In the genomic region with DNA sequence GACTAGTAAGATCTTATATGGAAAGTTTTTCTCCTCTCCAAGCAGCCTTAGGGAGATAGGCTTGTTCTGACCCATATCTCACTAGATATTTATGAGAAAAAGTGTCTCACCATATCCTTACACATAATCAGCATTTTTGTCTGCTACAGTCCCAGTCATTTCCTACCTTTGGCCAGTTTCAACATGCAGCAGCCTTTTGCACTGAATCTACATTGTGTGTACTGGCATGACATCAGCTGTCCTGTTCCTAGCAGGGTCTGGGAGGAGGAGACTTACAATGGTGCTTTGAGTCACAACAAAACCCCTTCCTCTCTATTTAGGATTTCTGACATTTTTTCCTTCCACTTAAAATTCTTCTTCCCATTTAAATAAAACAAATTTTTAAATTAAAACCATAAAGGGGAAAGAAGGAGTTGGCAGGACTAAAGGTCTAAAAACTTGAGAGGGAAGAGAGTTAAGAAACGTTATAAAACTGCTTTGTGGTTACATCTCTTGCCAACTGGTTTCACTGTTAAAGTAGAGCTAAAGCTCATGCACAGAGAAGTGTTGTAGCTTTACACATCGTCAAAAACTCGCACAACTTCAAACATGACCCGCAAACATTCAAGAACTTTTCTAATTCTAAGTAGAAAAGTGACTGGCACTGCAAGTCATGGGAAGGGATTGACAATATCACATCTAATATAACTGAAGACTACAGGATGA, we compare ENCODE assay signal across 1 cellular context.
TF ChIP-seq lines count a peak whose summit lies in the region.

No MANE protein-coding gene starts in this region.

TF ChIP-seq in GM12878, 131 proteins besides CTCF, POLR2A, EP300 and RAD21 (continued from another document and continues in another):
- TF ChIP-seq SREBF1 (IDR thresholded peaks at IDR 0.05; ENCODE audit: low read length) (no peak), CBFB (IDR thresholded peaks at IDR 0.05; ENCODE audit: low read depth) (peak; percentile 46; the same call in 1 of the 2 replicates), TAF1 (IDR thresholded peaks at IDR 0.05; ENCODE audit: borderline replicate concordance, low read depth, low read length) (0 out of 2 replicates have a peak, but pooled peaks have one; percentile 14), SMAD5 (IDR thresholded peaks at IDR 0.05; ENCODE audit: low read depth) (no peak), HDGF (IDR thresholded peaks at IDR 0.05) (no peak), CBX5 (IDR thresholded peaks at IDR 0.05; ENCODE audit: low read depth) (0 out of 2 replicates have a peak, but pooled peaks have one; percentile 28), MEF2B (IDR thresholded peaks at IDR 0.05; ENCODE audit: partially characterized antibody, poor library complexity, severe bottlenecking) (no peak), KDM1A (IDR thresholded peaks at IDR 0.05; ENCODE audit: borderline replicate concordance) (no peak), GATAD2B (conservative IDR thresholded peaks at IDR 0.05; ENCODE audit: low read depth) (no peak), FOXK2 (IDR thresholded peaks at IDR 0.05) (no peak), RFX5 (IDR thresholded peaks at IDR 0.05; ENCODE audit: low read depth, low read length) (no peak), SMC3 (IDR thresholded peaks at IDR 0.05; ENCODE audit: borderline replicate concordance, low read length) (no peak), MTA2 (IDR thresholded peaks at IDR 0.05; ENCODE audit: low read depth) (no peak; the same call in 1 of the 2 replicates), MTA3 (IDR thresholded peaks at IDR 0.05; ENCODE audit: borderline replicate concordance, low read length) (no peak), NFIC (IDR thresholded peaks at IDR 0.05; ENCODE audit: low read depth, low read length) (peak; percentile 53; the same call in 1 of the 2 replicates), SMAD1 (IDR thresholded peaks at IDR 0.05; ENCODE audit: low read depth, partially characterized antibody) (no peak), CREB1 (IDR thresholded peaks at IDR 0.05; ENCODE audit: low read depth) (peak; percentile 63), JUNB (IDR thresholded peaks at IDR 0.05) (peak; percentile 85), IKZF2 (IDR thresholded peaks at IDR 0.05) (peak; percentile 67 to 69), ESRRA (IDR thresholded peaks at IDR 0.05; ENCODE audit: low read length) (no peak), RCOR1 (conservative IDR thresholded peaks at IDR 0.05; ENCODE audit: low read depth, low read length) (no peak), ASH2L (IDR thresholded peaks at IDR 0.05; ENCODE audit: borderline replicate concordance, low read depth) (no peak), BHLHE40 (IDR thresholded peaks at IDR 0.05; ENCODE audit: borderline replicate concordance in 1 of 2, low read depth in 2 of 2, low read length in 1 of 2) (no peak), KLF5 (IDR thresholded peaks at IDR 0.05; ENCODE audit: partially characterized antibody) (no peak), BRCA1 (IDR thresholded peaks at IDR 0.05; ENCODE audit: low read depth, low read length) (no peak), MEF2A (IDR thresholded peaks at IDR 0.05; ENCODE audit: insufficient read depth, low read depth, low read length) (no peak), CHD1 (IDR thresholded peaks at IDR 0.05; ENCODE audit: low read depth, low read length) (no peak), SUZ12 (IDR thresholded peaks at IDR 0.05; ENCODE audit: unreplicated experiment) (no peak)
- TF ChIP-seq, protein P1, sequence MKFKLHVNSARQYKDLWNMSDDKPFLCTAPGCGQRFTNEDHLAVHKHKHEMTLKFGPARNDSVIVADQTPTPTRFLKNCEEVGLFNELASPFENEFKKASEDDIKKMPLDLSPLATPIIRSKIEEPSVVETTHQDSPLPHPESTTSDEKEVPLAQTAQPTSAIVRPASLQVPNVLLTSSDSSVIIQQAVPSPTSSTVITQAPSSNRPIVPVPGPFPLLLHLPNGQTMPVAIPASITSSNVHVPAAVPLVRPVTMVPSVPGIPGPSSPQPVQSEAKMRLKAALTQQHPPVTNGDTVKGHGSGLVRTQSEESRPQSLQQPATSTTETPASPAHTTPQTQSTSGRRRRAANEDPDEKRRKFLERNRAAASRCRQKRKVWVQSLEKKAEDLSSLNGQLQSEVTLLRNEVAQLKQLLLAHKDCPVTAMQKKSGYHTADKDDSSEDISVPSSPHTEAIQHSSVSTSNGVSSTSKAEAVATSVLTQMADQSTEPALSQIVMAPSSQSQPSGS (IDR thresholded peaks at IDR 0.05; ENCODE audit: low read length): peak; percentile 88
- TF ChIP-seq, protein P2, sequence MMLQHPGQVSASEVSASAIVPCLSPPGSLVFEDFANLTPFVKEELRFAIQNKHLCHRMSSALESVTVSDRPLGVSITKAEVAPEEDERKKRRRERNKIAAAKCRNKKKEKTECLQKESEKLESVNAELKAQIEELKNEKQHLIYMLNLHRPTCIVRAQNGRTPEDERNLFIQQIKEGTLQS (IDR thresholded peaks at IDR 0.05; ENCODE audit: borderline replicate concordance, extremely low read depth, low read depth, low read length): no peak
- TF ChIP-seq, protein P3, sequence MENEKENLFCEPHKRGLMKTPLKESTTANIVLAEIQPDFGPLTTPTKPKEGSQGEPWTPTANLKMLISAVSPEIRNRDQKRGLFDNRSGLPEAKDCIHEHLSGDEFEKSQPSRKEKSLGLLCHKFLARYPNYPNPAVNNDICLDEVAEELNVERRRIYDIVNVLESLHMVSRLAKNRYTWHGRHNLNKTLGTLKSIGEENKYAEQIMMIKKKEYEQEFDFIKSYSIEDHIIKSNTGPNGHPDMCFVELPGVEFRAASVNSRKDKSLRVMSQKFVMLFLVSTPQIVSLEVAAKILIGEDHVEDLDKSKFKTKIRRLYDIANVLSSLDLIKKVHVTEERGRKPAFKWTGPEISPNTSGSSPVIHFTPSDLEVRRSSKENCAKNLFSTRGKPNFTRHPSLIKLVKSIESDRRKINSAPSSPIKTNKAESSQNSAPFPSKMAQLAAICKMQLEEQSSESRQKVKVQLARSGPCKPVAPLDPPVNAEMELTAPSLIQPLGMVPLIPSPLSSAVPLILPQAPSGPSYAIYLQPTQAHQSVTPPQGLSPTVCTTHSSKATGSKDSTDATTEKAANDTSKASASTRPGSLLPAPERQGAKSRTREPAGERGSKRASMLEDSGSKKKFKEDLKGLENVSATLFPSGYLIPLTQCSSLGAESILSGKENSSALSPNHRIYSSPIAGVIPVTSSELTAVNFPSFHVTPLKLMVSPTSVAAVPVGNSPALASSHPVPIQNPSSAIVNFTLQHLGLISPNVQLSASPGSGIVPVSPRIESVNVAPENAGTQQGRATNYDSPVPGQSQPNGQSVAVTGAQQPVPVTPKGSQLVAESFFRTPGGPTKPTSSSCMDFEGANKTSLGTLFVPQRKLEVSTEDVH (IDR thresholded peaks at IDR 0.05; ENCODE audit: low read depth, partially characterized antibody): no peak
- TF ChIP-seq, protein P4, sequence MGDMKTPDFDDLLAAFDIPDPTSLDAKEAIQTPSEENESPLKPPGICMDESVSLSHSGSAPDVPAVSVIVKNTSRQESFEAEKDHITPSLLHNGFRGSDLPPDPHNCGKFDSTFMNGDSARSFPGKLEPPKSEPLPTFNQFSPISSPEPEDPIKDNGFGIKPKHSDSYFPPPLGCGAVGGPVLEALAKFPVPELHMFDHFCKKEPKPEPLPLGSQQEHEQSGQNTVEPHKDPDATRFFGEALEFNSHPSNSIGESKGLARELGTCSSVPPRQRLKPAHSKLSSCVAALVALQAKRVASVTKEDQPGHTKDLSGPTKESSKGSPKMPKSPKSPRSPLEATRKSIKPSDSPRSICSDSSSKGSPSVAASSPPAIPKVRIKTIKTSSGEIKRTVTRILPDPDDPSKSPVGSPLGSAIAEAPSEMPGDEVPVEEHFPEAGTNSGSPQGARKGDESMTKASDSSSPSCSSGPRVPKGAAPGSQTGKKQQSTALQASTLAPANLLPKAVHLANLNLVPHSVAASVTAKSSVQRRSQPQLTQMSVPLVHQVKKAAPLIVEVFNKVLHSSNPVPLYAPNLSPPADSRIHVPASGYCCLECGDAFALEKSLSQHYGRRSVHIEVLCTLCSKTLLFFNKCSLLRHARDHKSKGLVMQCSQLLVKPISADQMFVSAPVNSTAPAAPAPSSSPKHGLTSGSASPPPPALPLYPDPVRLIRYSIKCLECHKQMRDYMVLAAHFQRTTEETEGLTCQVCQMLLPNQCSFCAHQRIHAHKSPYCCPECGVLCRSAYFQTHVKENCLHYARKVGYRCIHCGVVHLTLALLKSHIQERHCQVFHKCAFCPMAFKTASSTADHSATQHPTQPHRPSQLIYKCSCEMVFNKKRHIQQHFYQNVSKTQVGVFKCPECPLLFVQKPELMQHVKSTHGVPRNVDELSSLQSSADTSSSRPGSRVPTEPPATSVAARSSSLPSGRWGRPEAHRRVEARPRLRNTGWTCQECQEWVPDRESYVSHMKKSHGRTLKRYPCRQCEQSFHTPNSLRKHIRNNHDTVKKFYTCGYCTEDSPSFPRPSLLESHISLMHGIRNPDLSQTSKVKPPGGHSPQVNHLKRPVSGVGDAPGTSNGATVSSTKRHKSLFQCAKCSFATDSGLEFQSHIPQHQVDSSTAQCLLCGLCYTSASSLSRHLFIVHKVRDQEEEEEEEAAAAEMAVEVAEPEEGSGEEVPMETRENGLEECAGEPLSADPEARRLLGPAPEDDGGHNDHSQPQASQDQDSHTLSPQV (IDR thresholded peaks at IDR 0.05): no peak
- TF ChIP-seq, protein P5, sequence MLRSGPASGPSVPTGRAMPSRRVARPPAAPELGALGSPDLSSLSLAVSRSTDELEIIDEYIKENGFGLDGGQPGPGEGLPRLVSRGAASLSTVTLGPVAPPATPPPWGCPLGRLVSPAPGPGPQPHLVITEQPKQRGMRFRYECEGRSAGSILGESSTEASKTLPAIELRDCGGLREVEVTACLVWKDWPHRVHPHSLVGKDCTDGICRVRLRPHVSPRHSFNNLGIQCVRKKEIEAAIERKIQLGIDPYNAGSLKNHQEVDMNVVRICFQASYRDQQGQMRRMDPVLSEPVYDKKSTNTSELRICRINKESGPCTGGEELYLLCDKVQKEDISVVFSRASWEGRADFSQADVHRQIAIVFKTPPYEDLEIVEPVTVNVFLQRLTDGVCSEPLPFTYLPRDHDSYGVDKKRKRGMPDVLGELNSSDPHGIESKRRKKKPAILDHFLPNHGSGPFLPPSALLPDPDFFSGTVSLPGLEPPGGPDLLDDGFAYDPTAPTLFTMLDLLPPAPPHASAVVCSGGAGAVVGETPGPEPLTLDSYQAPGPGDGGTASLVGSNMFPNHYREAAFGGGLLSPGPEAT (IDR thresholded peaks at IDR 0.05; ENCODE audit: low read depth): no peak
- TF ChIP-seq, protein P6, sequence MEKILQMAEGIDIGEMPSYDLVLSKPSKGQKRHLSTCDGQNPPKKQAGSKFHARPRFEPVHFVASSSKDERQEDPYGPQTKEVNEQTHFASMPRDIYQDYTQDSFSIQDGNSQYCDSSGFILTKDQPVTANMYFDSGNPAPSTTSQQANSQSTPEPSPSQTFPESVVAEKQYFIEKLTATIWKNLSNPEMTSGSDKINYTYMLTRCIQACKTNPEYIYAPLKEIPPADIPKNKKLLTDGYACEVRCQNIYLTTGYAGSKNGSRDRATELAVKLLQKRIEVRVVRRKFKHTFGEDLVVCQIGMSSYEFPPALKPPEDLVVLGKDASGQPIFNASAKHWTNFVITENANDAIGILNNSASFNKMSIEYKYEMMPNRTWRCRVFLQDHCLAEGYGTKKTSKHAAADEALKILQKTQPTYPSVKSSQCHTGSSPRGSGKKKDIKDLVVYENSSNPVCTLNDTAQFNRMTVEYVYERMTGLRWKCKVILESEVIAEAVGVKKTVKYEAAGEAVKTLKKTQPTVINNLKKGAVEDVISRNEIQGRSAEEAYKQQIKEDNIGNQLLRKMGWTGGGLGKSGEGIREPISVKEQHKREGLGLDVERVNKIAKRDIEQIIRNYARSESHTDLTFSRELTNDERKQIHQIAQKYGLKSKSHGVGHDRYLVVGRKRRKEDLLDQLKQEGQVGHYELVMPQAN (conservative IDR thresholded peaks at IDR 0.05): no peak
- TF ChIP-seq, protein P7, sequence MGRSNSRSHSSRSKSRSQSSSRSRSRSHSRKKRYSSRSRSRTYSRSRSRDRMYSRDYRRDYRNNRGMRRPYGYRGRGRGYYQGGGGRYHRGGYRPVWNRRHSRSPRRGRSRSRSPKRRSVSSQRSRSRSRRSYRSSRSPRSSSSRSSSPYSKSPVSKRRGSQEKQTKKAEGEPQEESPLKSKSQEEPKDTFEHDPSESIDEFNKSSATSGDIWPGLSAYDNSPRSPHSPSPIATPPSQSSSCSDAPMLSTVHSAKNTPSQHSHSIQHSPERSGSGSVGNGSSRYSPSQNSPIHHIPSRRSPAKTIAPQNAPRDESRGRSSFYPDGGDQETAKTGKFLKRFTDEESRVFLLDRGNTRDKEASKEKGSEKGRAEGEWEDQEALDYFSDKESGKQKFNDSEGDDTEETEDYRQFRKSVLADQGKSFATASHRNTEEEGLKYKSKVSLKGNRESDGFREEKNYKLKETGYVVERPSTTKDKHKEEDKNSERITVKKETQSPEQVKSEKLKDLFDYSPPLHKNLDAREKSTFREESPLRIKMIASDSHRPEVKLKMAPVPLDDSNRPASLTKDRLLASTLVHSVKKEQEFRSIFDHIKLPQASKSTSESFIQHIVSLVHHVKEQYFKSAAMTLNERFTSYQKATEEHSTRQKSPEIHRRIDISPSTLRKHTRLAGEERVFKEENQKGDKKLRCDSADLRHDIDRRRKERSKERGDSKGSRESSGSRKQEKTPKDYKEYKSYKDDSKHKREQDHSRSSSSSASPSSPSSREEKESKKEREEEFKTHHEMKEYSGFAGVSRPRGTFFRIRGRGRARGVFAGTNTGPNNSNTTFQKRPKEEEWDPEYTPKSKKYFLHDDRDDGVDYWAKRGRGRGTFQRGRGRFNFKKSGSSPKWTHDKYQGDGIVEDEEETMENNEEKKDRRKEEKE (IDR thresholded peaks at IDR 0.05): no peak
- TF ChIP-seq, protein P8, sequence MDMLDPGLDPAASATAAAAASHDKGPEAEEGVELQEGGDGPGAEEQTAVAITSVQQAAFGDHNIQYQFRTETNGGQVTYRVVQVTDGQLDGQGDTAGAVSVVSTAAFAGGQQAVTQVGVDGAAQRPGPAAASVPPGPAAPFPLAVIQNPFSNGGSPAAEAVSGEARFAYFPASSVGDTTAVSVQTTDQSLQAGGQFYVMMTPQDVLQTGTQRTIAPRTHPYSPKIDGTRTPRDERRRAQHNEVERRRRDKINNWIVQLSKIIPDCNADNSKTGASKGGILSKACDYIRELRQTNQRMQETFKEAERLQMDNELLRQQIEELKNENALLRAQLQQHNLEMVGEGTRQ (IDR thresholded peaks at IDR 0.05; ENCODE audit: borderline replicate concordance, low read depth, low read length): no peak
- TF ChIP-seq, protein P9, sequence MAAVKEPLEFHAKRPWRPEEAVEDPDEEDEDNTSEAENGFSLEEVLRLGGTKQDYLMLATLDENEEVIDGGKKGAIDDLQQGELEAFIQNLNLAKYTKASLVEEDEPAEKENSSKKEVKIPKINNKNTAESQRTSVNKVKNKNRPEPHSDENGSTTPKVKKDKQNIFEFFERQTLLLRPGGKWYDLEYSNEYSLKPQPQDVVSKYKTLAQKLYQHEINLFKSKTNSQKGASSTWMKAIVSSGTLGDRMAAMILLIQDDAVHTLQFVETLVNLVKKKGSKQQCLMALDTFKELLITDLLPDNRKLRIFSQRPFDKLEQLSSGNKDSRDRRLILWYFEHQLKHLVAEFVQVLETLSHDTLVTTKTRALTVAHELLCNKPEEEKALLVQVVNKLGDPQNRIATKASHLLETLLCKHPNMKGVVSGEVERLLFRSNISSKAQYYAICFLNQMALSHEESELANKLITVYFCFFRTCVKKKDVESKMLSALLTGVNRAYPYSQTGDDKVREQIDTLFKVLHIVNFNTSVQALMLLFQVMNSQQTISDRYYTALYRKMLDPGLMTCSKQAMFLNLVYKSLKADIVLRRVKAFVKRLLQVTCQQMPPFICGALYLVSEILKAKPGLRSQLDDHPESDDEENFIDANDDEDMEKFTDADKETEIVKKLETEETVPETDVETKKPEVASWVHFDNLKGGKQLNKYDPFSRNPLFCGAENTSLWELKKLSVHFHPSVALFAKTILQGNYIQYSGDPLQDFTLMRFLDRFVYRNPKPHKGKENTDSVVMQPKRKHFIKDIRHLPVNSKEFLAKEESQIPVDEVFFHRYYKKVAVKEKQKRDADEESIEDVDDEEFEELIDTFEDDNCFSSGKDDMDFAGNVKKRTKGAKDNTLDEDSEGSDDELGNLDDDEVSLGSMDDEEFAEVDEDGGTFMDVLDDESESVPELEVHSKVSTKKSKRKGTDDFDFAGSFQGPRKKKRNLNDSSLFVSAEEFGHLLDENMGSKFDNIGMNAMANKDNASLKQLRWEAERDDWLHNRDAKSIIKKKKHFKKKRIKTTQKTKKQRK (IDR thresholded peaks at IDR 0.05; ENCODE audit: low read depth, low read length): no peak
